In the genomic region with DNA sequence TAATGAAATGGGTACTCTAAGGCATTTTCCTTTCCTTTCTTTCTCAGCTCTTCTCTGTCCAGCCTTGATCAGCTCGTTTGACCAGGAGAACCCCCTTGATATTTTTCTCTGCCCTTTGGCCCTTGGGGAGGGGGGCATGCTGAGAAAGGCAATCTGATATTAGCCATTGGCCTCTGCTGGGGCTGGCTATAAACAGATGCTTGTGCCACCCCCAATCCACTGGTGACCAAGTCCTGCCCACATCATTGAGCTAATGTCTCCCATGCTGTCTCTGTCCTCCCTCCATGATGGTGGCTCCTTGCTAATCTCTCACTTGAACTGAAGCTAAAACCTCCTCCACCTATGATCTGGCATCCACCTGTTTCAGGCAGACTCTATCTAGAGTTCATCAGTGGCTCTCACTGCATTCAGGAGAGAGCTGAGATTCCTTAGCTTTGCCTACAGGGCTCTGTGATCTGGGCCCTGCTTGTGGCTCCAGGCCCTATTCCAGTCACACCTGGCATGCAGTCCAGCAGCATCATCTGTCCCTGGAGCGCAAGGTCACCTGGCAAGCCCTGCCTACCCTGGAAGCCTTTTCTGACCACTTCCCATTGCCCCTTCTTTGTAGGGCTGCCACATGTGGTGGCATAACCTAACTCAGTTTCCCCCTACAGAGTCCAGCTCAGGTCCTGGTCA, we compare ENCODE assay signal across 19 cellular contexts.
"Had no signal": no experiment of that assay in that cellular context is flagged by ENCODE, and none has a peak within 500 bp of the region (broad histone marks: within the 10 kb centered on the region; RNA-seq: fewer than 3 reads in every experiment).

No MANE protein-coding gene starts in this region.

- H3K27me3 ChIP-seq: brain microvascular endothelial cell, MG63 had no signal

- H3K27ac Mint-ChIP-seq: activated CD4-positive, alpha-beta T cell treated with anti-CD3 and anti-CD28 coated beads for 36 hours; activated CD8-positive, alpha-beta T cell treated with anti-CD3 and anti-CD28 coated beads for 36 hours; activated naive CD4-positive, alpha-beta T cell treated with anti-CD3 and anti-CD28 coated beads, Interleukin-2, amount 10 ng/mL, durations not matched to agents 7 days and 5 days; activated naive CD8-positive, alpha-beta T cell treated with anti-CD3 and anti-CD28 coated beads for 36 hours; activated T-cell treated with anti-CD3 and anti-CD28 coated beads, Interleukin-2, amount 50 U/mL, for 72 hours; activated T-helper 2 cell treated with anti-CD3 and anti-CD28 coated beads, Interferon-gamma antibody, Interleukin-2, Interleukin-4, amounts not matched to agents 10 μg/mL and 5 μg/mL and 100 μg/mL, durations not matched to agents 14 hours and 24 hours and 36 hours had no signal

- H3K4me3 Mint-ChIP-seq: activated CD4-positive, alpha-beta T cell treated with anti-CD3 and anti-CD28 coated beads for 36 hours; activated CD8-positive, alpha-beta T cell treated with anti-CD3 and anti-CD28 coated beads for 36 hours; activated naive CD4-positive, alpha-beta T cell treated with anti-CD3 and anti-CD28 coated beads, Interleukin-2, amount 10 ng/mL, durations not matched to agents 7 days and 5 days; activated naive CD8-positive, alpha-beta T cell treated with anti-CD3 and anti-CD28 coated beads for 36 hours; activated T-cell treated with anti-CD3 and anti-CD28 coated beads, Interleukin-2, amount 50 U/mL, for 72 hours had no signal

- H3K9me3 Mint-ChIP-seq: activated CD8-positive, alpha-beta T cell treated with anti-CD3 and anti-CD28 coated beads for 36 hours; activated naive CD4-positive, alpha-beta T cell treated with anti-CD3 and anti-CD28 coated beads, Interleukin-2, amount 10 ng/mL, durations not matched to agents 7 days and 5 days; activated naive CD8-positive, alpha-beta T cell treated with anti-CD3 and anti-CD28 coated beads for 36 hours had no signal

- H3K27ac ChIP-seq: brain microvascular endothelial cell, SK-N-MC, WERI-Rb-1 had no signal

- ATAC-seq: activated CD4-positive, alpha-beta T cell treated with anti-CD3 and anti-CD28 coated beads for 36 hours; activated CD8-positive, alpha-beta T cell treated with anti-CD3 and anti-CD28 coated beads for 36 hours; activated T-cell treated with anti-CD3 and anti-CD28 coated beads, Interleukin-2, amount 50 U/mL, for 72 hours had no signal

- H3K4me3 ChIP-seq: MG63, SK-N-MC had no signal

- DNase-seq: activated CD4-positive, alpha-beta T cell treated with anti-CD3 and anti-CD28 coated beads for 36 hours; activated CD8-positive, alpha-beta memory T cell treated with anti-CD3 and anti-CD28 coated beads, Interleukin-2, amount 50 U/mL, for 4 hours; activated CD8-positive, alpha-beta T cell treated with anti-CD3 and anti-CD28 coated beads for 36 hours; activated gamma-delta T cell treated with Interleukin-2 at 50 U/mL for 16 hours; activated naive CD4-positive, alpha-beta T cell treated with anti-CD3 and anti-CD28 coated beads, Interleukin-2, amount 10 ng/mL, durations not matched to agents 7 days and 5 days; activated naive CD8-positive, alpha-beta T cell treated with anti-CD3 and anti-CD28 coated beads for 36 hours; activated T-cell treated with anti-CD3 and anti-CD28 coated beads, Interleukin-2, amount 50 U/mL, for 72 hours; brain microvascular endothelial cell; MG63; MV-4-11; NCI-H1417 treated with DMSO at 0.1 percent for 48 hours; NCI-H1694; NCI-H2107; NCI-H748 treated with DMSO at 0.1 percent for 48 hours; SIG-M5; T-helper 1 cell; WERI-Rb-1 had no signal

- H3K27me3 Mint-ChIP-seq: activated CD4-positive, alpha-beta T cell treated with anti-CD3 and anti-CD28 coated beads for 36 hours; activated CD8-positive, alpha-beta T cell treated with anti-CD3 and anti-CD28 coated beads for 36 hours; activated naive CD4-positive, alpha-beta T cell treated with anti-CD3 and anti-CD28 coated beads, Interleukin-2, amount 10 ng/mL, durations not matched to agents 7 days and 5 days; activated naive CD8-positive, alpha-beta T cell treated with anti-CD3 and anti-CD28 coated beads for 36 hours had no signal

- H3K9me3 ChIP-seq: MG63 had no signal

- H3K36me3 ChIP-seq: brain microvascular endothelial cell, WERI-Rb-1 had no signal

- H3K36me3 Mint-ChIP-seq: activated naive CD4-positive, alpha-beta T cell treated with anti-CD3 and anti-CD28 coated beads, Interleukin-2, amount 10 ng/mL, durations not matched to agents 7 days and 5 days had no signal

- H3K4me1 Mint-ChIP-seq: activated CD4-positive, alpha-beta T cell treated with anti-CD3 and anti-CD28 coated beads for 36 hours; activated naive CD4-positive, alpha-beta T cell treated with anti-CD3 and anti-CD28 coated beads, Interleukin-2, amount 10 ng/mL, durations not matched to agents 7 days and 5 days; activated naive CD8-positive, alpha-beta T cell treated with anti-CD3 and anti-CD28 coated beads for 36 hours had no signal
